1 cellular context compared by ENCODE assay signal in genomic region chr17:41919165-41919817, GRCh38.
A peak's percentile ranks its signal among the peaks of the same experiment; 100 is the strongest.
TF ChIP-seq lines count a peak whose summit lies in the region.

No MANE protein-coding gene starts in this region.

TF ChIP-seq in HepG2, 621 proteins besides CTCF, POLR2A, EP300 and RAD21 (continued from another document and continues in another):
- TF ChIP-seq HNF1A (IDR thresholded peaks at IDR 0.05; ENCODE audit: low read depth) (no peak), HNF1A (CRISPR knock-in tag; IDR thresholded peaks at IDR 0.05; ENCODE audit: borderline replicate concordance) (0 out of 2 replicates have a peak, but pooled peaks have one; percentile 10), ATF2 (CRISPR knock-in tag; IDR thresholded peaks at IDR 0.05) (0 out of 2 replicates have a peak, but pooled peaks have one; percentile 46), ZNF713 (CRISPR knock-in tag; IDR thresholded peaks at IDR 0.05) (0 out of 2 replicates have a peak, but pooled peaks have one; percentile 15), ZNF709 (CRISPR knock-in tag; IDR thresholded peaks at IDR 0.05) (peak; percentile 49; the same call in 1 of the 2 replicates), NR2C2 (CRISPR knock-in tag; IDR thresholded peaks at IDR 0.05; ENCODE audit: borderline replicate concordance) (peak; percentile 5; the same call in 1 of the 2 replicates), GLMP (CRISPR knock-in tag; IDR thresholded peaks at IDR 0.05; ENCODE audit: borderline replicate concordance) (no peak), STAG1 (CRISPR knock-in tag; IDR thresholded peaks at IDR 0.05) (no peak), ZKSCAN5 (CRISPR knock-in tag; IDR thresholded peaks at IDR 0.05) (no peak), TARDBP (CRISPR knock-in tag; IDR thresholded peaks at IDR 0.05) (peak; percentile 66), MAF1 (CRISPR knock-in tag; IDR thresholded peaks at IDR 0.05; ENCODE audit: borderline replicate concordance) (no peak; the same call in 1 of the 2 replicates), TEAD3 (CRISPR knock-in tag; optimal IDR thresholded peaks at IDR 0.05; ENCODE audit: borderline replicate concordance) (peak; percentile 92), PHF8 (CRISPR knock-in tag; IDR thresholded peaks at IDR 0.05) (peak; percentile 32; the same call in 1 of the 2 replicates), HOXD1 (CRISPR knock-in tag; IDR thresholded peaks at IDR 0.05) (0 out of 2 replicates have a peak, but pooled peaks have one; percentile 46), LCORL (IDR thresholded peaks at IDR 0.05) (no peak), LCORL (CRISPR knock-in tag; IDR thresholded peaks at IDR 0.05) (peak; percentile 67), KLF12 (CRISPR knock-in tag; IDR thresholded peaks at IDR 0.05; ENCODE audit: borderline replicate concordance) (0 out of 2 replicates have a peak, but pooled peaks have one; percentile 69), BORCS8-MEF2B (CRISPR knock-in tag; IDR thresholded peaks at IDR 0.05) (peak; percentile 59), SRSF1 (optimal IDR thresholded peaks at IDR 0.05; ENCODE audit: low read depth, low read length) (no peak), ZBTB25 (CRISPR knock-in tag; IDR thresholded peaks at IDR 0.05) (0 out of 2 replicates have a peak, but pooled peaks have one; percentile 4), DNMT3B (CRISPR knock-in tag; conservative IDR thresholded peaks at IDR 0.05) (0 out of 2 replicates have a peak, but pooled peaks have one; percentile 14), U2AF1 (optimal IDR thresholded peaks at IDR 0.05; ENCODE audit: low read depth, low read length) (no peak), KMT2A (CRISPR knock-in tag; IDR thresholded peaks at IDR 0.05) (peak; percentile 52; the same call in 1 of the 2 replicates), ZNF878 (CRISPR knock-in tag; IDR thresholded peaks at IDR 0.05) (no peak), TMF1 (CRISPR knock-in tag; IDR thresholded peaks at IDR 0.05; ENCODE audit: low read depth) (peak; percentile 88; the same call in 1 of the 2 replicates), SNAPC5 (CRISPR knock-in tag; IDR thresholded peaks at IDR 0.05; ENCODE audit: borderline replicate concordance) (no peak), ZNF615 (CRISPR knock-in tag; IDR thresholded peaks at IDR 0.05; ENCODE audit: borderline replicate concordance) (no peak), ZGPAT (CRISPR knock-in tag; IDR thresholded peaks at IDR 0.05) (0 out of 2 replicates have a peak, but pooled peaks have one; percentile 15), ATF7-NPFF (CRISPR knock-in tag; IDR thresholded peaks at IDR 0.05; ENCODE audit: low read depth) (no peak), ZNF792 (CRISPR knock-in tag; IDR thresholded peaks at IDR 0.05) (peak; percentile 19; the same call in 1 of the 2 replicates), DNMT1 (CRISPR knock-in tag; IDR thresholded peaks at IDR 0.05) (0 out of 2 replicates have a peak, but pooled peaks have one; percentile 33), MEIS2 (CRISPR knock-in tag; IDR thresholded peaks at IDR 0.05) (no peak), TEF (CRISPR knock-in tag; IDR thresholded peaks at IDR 0.05) (0 out of 2 replicates have a peak, but pooled peaks have one; percentile 12), JUN (CRISPR knock-in tag; IDR thresholded peaks at IDR 0.05) (no peak), ETS1 (CRISPR knock-in tag; IDR thresholded peaks at IDR 0.05) (0 out of 2 replicates have a peak, but pooled peaks have one; percentile 81), GTF3A (CRISPR knock-in tag; conservative IDR thresholded peaks at IDR 0.05) (peak; percentile 23; the same call in 1 of the 2 replicates), ZNF354B (CRISPR knock-in tag; IDR thresholded peaks at IDR 0.05) (0 out of 2 replicates have a peak, but pooled peaks have one; percentile 36), ZNF12 (CRISPR knock-in tag; IDR thresholded peaks at IDR 0.05) (no peak), FOXP4 (CRISPR knock-in tag; IDR thresholded peaks at IDR 0.05) (peak; percentile 62; the same call in 1 of the 2 replicates), TOPORS (CRISPR knock-in tag; IDR thresholded peaks at IDR 0.05) (peak; percentile 74; the same call in 1 of the 2 replicates), ATM (IDR thresholded peaks at IDR 0.05; ENCODE audit: borderline replicate concordance) (no peak), ELF4 (CRISPR knock-in tag; IDR thresholded peaks at IDR 0.05; ENCODE audit: borderline replicate concordance) (peak; percentile 72; the same call in 1 of the 2 replicates), ASH2L (IDR thresholded peaks at IDR 0.05; ENCODE audit: insufficient read length, low read depth, low read length) (no peak), HMGXB4 (CRISPR knock-in tag; IDR thresholded peaks at IDR 0.05; ENCODE audit: borderline replicate concordance in 1 of 2, low read depth in 1 of 2) (no peak; a peak in 2 of 4 replicates), HINFP (CRISPR knock-in tag; IDR thresholded peaks at IDR 0.05; ENCODE audit: low read depth) (peak; percentile 86; the same call in 1 of the 2 replicates), ZNF749 (CRISPR knock-in tag; IDR thresholded peaks at IDR 0.05; ENCODE audit: borderline replicate concordance) (peak; percentile 85; the same call in 1 of the 2 replicates), RARG (CRISPR knock-in tag; IDR thresholded peaks at IDR 0.05; ENCODE audit: low read depth) (no peak), PITX1 (CRISPR knock-in tag; IDR thresholded peaks at IDR 0.05) (peak; percentile 95)
